10 cellular contexts compared by ENCODE assay signal in the genomic region with DNA sequence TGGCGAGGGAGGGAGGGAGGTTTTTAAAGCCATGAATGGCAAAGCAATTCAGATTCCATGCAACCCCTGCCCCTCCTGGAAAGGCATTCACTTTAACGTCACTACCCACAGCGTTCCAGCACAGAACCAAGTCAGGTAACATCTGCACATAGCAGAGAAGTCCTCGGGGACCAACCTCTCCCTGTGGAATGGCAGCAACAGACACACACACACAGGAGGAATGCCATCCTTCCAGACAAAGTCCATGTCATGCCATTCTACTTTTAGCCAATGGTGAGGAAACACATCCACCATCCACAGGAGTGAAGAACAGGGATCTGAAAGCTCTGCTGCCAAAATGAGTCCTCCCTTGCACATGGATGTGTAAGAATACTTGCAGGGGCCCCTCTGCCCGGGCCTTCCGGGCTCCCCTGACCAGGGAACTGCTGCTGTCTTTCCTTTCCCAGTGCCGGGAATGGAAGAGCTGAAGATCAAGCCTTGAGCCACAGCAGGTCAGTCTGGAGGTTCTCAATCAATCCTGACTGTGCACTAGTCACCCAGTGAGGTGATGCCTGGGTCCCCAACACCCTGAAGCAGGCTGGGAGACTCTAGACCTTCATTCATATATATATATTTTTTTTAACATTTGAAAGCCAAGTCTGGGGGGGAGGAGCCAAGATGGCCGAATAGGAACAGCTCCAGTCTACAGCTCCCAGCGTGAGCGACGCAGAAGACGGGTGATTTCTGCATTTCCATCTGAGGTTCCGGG.
DNase-seq lines count a peak whose midpoint lies in the region; ATAC-seq and TF ChIP-seq lines count a peak whose summit lies in the region.
"Had no signal": no experiment of that assay in that cellular context is flagged by ENCODE, and none has a peak within 500 bp of the region (broad histone marks: within the 10 kb centered on the region; RNA-seq: fewer than 3 reads in every experiment).

No MANE protein-coding gene starts in this region.

- H3K27me3 Mint-ChIP-seq in activated T-cell treated with anti-CD3 and anti-CD28 coated beads, Interleukin-2, amount 50 U/mL, for 4 hours (ENCODE audit: low read depth): no peaks in the 10 kb centered on the region
- H3K27me3 Mint-ChIP-seq: IgD-negative memory B cell had no signal

- H3K9me3 Mint-ChIP-seq in activated T-cell treated with anti-CD3 and anti-CD28 coated beads, Interleukin-2, amount 50 U/mL, for 4 hours: no peaks in the 10 kb centered on the region
- H3K9me3 Mint-ChIP-seq: IgD-negative memory B cell had no signal

- H3K4me1 ChIP-seq in iPS-18a (ENCODE audit: control insufficient read depth, low read depth, low read length): peaks cover 8% of the 10 kb centered on the region
- peaks cover 4 to 32% (median 20%) of the 10 kb centered on the region in 4 donors for H3K4me1 ChIP-seq in transverse colon
- H3K4me1 ChIP-seq: lower lobe of right lung had no signal

- no peaks in the 10 kb centered on the region for H3K27me3 ChIP-seq in iPS-18a (ENCODE audit: control insufficient read depth, insufficient read depth, low read length)
- H3K27me3 ChIP-seq in transverse colon: no peaks in the 10 kb centered on the region

- H3K36me3 ChIP-seq in iPS-18a (ENCODE audit: control insufficient read depth, low read depth, low read length): peaks cover 5% of the 10 kb centered on the region
- no peaks in the 10 kb centered on the region for H3K36me3 ChIP-seq in transverse colon

- peaks cover 25% of the 10 kb centered on the region for H3K36me3 Mint-ChIP-seq in activated T-cell treated with anti-CD3 and anti-CD28 coated beads, Interleukin-2, amount 50 U/mL, for 4 hours (ENCODE audit: insufficient read depth)

- in situ Hi-C loops in transverse colon (cut with MboI; ENCODE audit: low pct_ligation_motif_present in 1 of 4, low pct_unique_long_range_greater_than_20kb in 1 of 4, low sequenced_read_pairs in 3 of 4): no loop called here

- DNase-seq in activated T-cell treated with anti-CD3 and anti-CD28 coated beads, Interleukin-2, amount 50 U/mL, for 4 hours: no peak
- DNase-seq in activated T-cell treated with anti-CD3 and anti-CD28 coated beads, Interleukin-2, amount 50 U/mL, for 1 hour: no peak
- no peak for DNase-seq in RWPE1 (ENCODE audit: low spot score)
- no peak for DNase-seq in transverse colon
- no peak for DNase-seq in DMS79 treated with DMSO at 0.1 percent for 48 hours (lab: John Stamatoyannopoulos, UW)
- no peak for DNase-seq in EL
- DNase-seq: lower lobe of right lung had no signal

- peak; percentile 41 for TF ChIP-seq POLR2A in transverse colon (IDR thresholded peaks at IDR 0.05)

- peaks cover 22% of the 10 kb centered on the region for H3K4me1 Mint-ChIP-seq in activated T-cell treated with anti-CD3 and anti-CD28 coated beads, Interleukin-2, amount 50 U/mL, for 4 hours (ENCODE audit: low read depth)
- H3K4me1 Mint-ChIP-seq: IgD-negative memory B cell had no signal

- H3K4me3 Mint-ChIP-seq in activated T-cell treated with anti-CD3 and anti-CD28 coated beads, Interleukin-2, amount 50 U/mL, for 4 hours: peak overlapping the region; percentile 35

- POLR2A ChIA-PET in RWPE1 (lab: Yijun Ruan, JAX; ENCODE audit: low non-redundant PET): no interaction called here

- WGBS in transverse colon (ENCODE audit: low coverage in 1 of 2), 2 donors: 72 to 87% methylated on average over 2 to 13 of the region's 13 CpGs

- H3K9me3 ChIP-seq in iPS-18a (ENCODE audit: control insufficient read depth, low read depth, low read length) (no peaks in the 10 kb centered on the region), transverse colon (no peaks in the 10 kb centered on the region)
- H3K9me3 ChIP-seq: lower lobe of right lung had no signal

- intact Hi-C loops in transverse colon (cut with DNase I; ENCODE audit: low total_unique reads): no loop called here

- CTCF ChIA-PET in RWPE1 (lab: Yijun Ruan, JAX): no interaction called here

- no peak for ATAC-seq in activated T-cell treated with anti-CD3 and anti-CD28 coated beads, Interleukin-2, amount 50 U/mL, for 4 hours
- no peak for ATAC-seq in HG03196 (IDR thresholded peaks at IDR 0.05; ENCODE audit: unreplicated experiment)

- H3K4me3 ChIP-seq in iPS-18a (ENCODE audit: low read length) (peak overlapping the region; percentile 40), transverse colon (peak overlapping the region in 2 of 4 donors; percentile 6 to 42)
- H3K4me3 ChIP-seq: lower lobe of right lung had no signal

- peak overlapping the region; percentile 50 for H3K9ac ChIP-seq in iPS-18a (ENCODE audit: low read length)

- H3K27ac ChIP-seq in RWPE1: peak overlapping the region; percentile 90
- no peak overlapping the region for H3K27ac ChIP-seq in iPS-18a (ENCODE audit: low read length)
- H3K27ac ChIP-seq in transverse colon: peak overlapping the region; percentile 83 to 93 (median 86)
- H3K27ac ChIP-seq: lower lobe of right lung had no signal

- TF ChIP-seq EP300 in transverse colon (IDR thresholded peaks at IDR 0.05; ENCODE audit: low read depth): no peak

- no peak for TF ChIP-seq CTCF in RWPE1 (conservative IDR thresholded peaks at IDR 0.05; ENCODE audit: low read depth)
- TF ChIP-seq CTCF in transverse colon (IDR thresholded peaks at IDR 0.05): no peak
